ENCODE assay signal across 30 cellular contexts in the genomic region with DNA sequence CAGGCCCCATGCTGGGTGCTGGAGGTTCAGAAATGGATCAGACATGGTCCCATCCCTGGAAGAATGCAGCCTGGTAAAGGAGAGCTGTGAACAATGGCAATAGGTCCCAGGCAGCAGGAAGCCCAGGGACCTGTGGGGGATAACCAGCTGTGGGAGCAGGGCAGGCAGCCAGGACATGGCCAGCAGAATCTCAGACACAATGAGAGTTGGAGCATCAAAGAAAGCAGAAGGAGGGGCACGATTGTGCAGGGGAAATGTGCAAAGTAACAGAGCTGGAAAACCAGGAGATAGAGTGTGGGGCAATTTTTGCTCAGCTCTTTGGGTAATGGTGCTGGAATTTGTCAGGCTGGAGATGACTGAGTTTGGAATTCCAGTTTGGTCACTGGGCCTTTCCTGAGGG. TPM values are rescaled to one million over a fixed set of nuclear protein-coding genes. Genes with fewer than 3 reads are reported as not detected.
"Had no signal": no experiment of that assay in that cellular context is flagged by ENCODE, and none has a peak within 500 bp of the region (broad histone marks: within the 10 kb centered on the region; RNA-seq: fewer than 3 reads in every experiment).

No MANE protein-coding gene starts in this region.

- H3K4me1 Mint-ChIP-seq: activated naive CD4-positive, alpha-beta T cell treated with anti-CD3 and anti-CD28 coated beads, Interleukin-2, amount 10 ng/mL, durations not matched to agents 7 days and 5 days; activated naive CD8-positive, alpha-beta T cell treated with anti-CD3 and anti-CD28 coated beads, Interleukin-2, amount 10 ng/mL, durations not matched to agents 7 days and 5 days; naive B cell had no signal

- DNase-seq: activated CD4-positive, alpha-beta T cell treated with anti-CD3 and anti-CD28 coated beads for 48 hours; activated CD4-positive, alpha-beta T cell treated with anti-CD3 and anti-CD28 coated beads, Interleukin-2, amount 50 U/mL, for 48 hours; activated CD8-positive, alpha-beta memory T cell treated with anti-CD3 and anti-CD28 coated beads for 24 hours; activated effector memory CD4-positive, alpha-beta T cell treated with anti-CD3 and anti-CD28 coated beads, Interleukin-2, amount 50 U/mL, for 16 hours; activated naive CD4-positive, alpha-beta T cell treated with anti-CD3 and anti-CD28 coated beads, Interleukin-2, amount 10 ng/mL, durations not matched to agents 7 days and 5 days; activated naive CD8-positive, alpha-beta T cell treated with anti-CD3 and anti-CD28 coated beads, Interleukin-2, amount 10 ng/mL, durations not matched to agents 7 days and 5 days; brain microvascular endothelial cell; caudate nucleus; foreskin melanocyte; left ventricle myocardium inferior; naive B cell; stimulated activated CD4-positive, alpha-beta T cell treated with anti-CD3 and anti-CD28 coated beads, Interleukin-12 subunit alpha, Interleukin-12 subunit beta, amount 100 ng/mL, for 4 hours; stimulated activated CD4-positive, alpha-beta T cell treated with anti-CD3 and anti-CD28 coated beads, Interleukin-4, amount 100 ng/mL, for 1 hour; stimulated activated naive CD8-positive, alpha-beta T cell treated with anti-CD3 and anti-CD28 coated beads, Interleukin-15, Interleukin-2, amounts not matched to agents 100 U/mL and 50 U/mL, for 24 hours; T-helper 1 cell; testis; transverse colon had no signal

- ATAC-seq: activated CD4-positive, CD25-positive, alpha-beta regulatory T cell treated with anti-CD3 and anti-CD28 coated beads, Interleukin-2, amount 50 U/mL, for 24 hours; sciatic nerve; stimulated activated naive CD8-positive, alpha-beta T cell treated with anti-CD3 and anti-CD28 coated beads, Interleukin-15, Interleukin-2, amounts not matched to agents 100 U/mL and 50 U/mL, for 24 hours had no signal

- H3K4me1 ChIP-seq: ascending aorta, left ventricle myocardium inferior, testis, transverse colon had no signal

- H3K9me3 ChIP-seq: ascending aorta, left ventricle myocardium inferior, testis, transverse colon had no signal

- H3K36me3 ChIP-seq: ascending aorta, brain microvascular endothelial cell, left ventricle myocardium inferior, transverse colon had no signal

- H3K27ac Mint-ChIP-seq: activated naive CD4-positive, alpha-beta T cell treated with anti-CD3 and anti-CD28 coated beads, Interleukin-2, amount 10 ng/mL, durations not matched to agents 7 days and 5 days; activated naive CD8-positive, alpha-beta T cell treated with anti-CD3 and anti-CD28 coated beads, Interleukin-2, amount 10 ng/mL, durations not matched to agents 7 days and 5 days; activated T-helper 1 cell treated with anti-CD3 and anti-CD28 coated beads, Interleukin-12 subunit alpha, Interleukin-12 subunit beta, Interleukin-2, Interleukin-4 antibody, amounts not matched to agents 30 ng/mL and 10 ng/mL and 1 ng/mL, durations not matched to agents 14 hours and 24 hours and 36 hours; naive B cell had no signal

- H3K27ac ChIP-seq: ascending aorta, brain microvascular endothelial cell, left ventricle myocardium inferior, skin epidermis, testis, transverse colon had no signal

- H3K36me3 Mint-ChIP-seq: activated naive CD4-positive, alpha-beta T cell treated with anti-CD3 and anti-CD28 coated beads, Interleukin-2, amount 10 ng/mL, durations not matched to agents 7 days and 5 days; activated naive CD8-positive, alpha-beta T cell treated with anti-CD3 and anti-CD28 coated beads, Interleukin-2, amount 10 ng/mL, durations not matched to agents 7 days and 5 days; naive B cell had no signal

- H3K4me3 Mint-ChIP-seq: activated naive CD4-positive, alpha-beta T cell treated with anti-CD3 and anti-CD28 coated beads, Interleukin-2, amount 10 ng/mL, durations not matched to agents 7 days and 5 days; activated naive CD8-positive, alpha-beta T cell treated with anti-CD3 and anti-CD28 coated beads, Interleukin-2, amount 10 ng/mL, durations not matched to agents 7 days and 5 days; activated T-helper 1 cell treated with anti-CD3 and anti-CD28 coated beads, Interleukin-12 subunit alpha, Interleukin-12 subunit beta, Interleukin-2, Interleukin-4 antibody, amounts not matched to agents 30 ng/mL and 10 ng/mL and 1 ng/mL, durations not matched to agents 14 hours and 24 hours and 36 hours; naive B cell had no signal

- H3K27me3 ChIP-seq: ascending aorta, brain microvascular endothelial cell, testis, transverse colon had no signal

- H3K4me3 ChIP-seq: ascending aorta, left ventricle myocardium inferior, skin epidermis, testis, transverse colon had no signal

RNA-seq across cellular contexts. Expression of a gene that starts 44.3 kb away (rescaled TPM):
- total RNA-seq: activated naive CD8-positive, alpha-beta T cell treated with anti-CD3 and anti-CD28 coated beads, Interleukin-2, amount 10 ng/mL, durations not matched to agents 7 days and 5 days; activated T-helper 1 cell treated with anti-CD3 and anti-CD28 coated beads, Interleukin-12 subunit alpha, Interleukin-12 subunit beta, Interleukin-2, Interleukin-4 antibody, amounts not matched to agents 30 ng/mL and 10 ng/mL and 1 ng/mL, durations not matched to agents 14 hours and 24 hours and 36 hours; endothelial cell of umbilical vein; fibroblast of lung; glomerular endothelial cell; left ventricle myocardium inferior; lung microvascular endothelial cell; osteocyte; posterior vena cava; sciatic nerve; transverse colon; urinary bladder had no signal
- polyA plus RNA-seq: endothelial cell of umbilical vein, esophagus, fibroblast of lung had no signal
